ENCODE assay signal across 8 cellular contexts in the genomic region with DNA sequence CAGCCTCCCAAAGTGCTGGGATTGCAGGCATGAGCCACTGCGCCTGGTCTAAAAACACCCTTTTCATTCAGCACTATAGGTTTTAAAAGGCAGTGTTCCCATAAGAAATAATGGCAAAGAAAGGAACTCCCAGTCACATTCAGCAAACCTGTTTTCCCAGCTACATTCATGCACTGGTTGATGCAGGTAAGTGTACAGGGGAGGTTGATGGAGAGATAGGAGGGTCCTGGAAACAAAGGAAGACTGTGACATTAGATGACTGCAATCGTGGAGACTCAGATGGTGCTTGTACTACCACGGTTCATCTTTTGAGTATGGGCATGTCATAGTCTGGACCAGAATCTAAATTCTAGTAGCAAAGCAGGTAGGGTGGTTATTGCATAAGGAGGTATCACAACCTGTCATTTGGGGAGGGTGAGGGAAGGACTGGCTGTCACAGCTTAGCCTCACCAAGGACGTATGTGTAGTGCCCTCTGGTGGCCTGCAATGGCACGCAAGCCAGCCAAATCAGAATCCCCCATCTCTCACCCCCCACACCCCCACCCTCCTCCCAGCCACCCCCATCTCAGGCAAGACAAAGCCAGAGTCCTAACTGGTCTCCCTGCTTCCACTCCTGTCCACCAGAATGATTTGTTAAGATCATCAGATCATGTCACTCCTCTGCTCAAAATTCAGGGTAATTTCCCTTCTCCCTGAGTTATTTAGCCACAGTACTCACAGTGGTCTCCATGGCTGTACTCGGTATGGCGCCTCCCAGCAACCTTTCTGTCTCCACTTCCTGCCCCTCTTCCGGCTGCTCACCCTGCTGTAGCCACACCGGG. TPM values are rescaled to one million over a fixed set of nuclear protein-coding genes. Genes with fewer than 3 reads are reported as not detected.
DNase-seq lines count a peak whose midpoint lies in the region; ATAC-seq and TF ChIP-seq lines count a peak whose summit lies in the region.

No MANE protein-coding gene starts in this region.

- DNase-seq in AG08396 (ENCODE audit: low spot score) (peak; percentile 66), LHCN-M2 (ENCODE audit: low read depth) (peak; percentile 30), T-helper 22 cell (ENCODE audit: low read depth) (peak; percentile 22), astrocyte of the hippocampus (ENCODE audit: low read depth, low spot score) (peak; percentile 71), iPS-NIHi7 (ENCODE audit: extremely low spot score) (peak; percentile 90)
- DNase-seq in stimulated activated CD4-positive, alpha-beta T cell treated with anti-CD3 and anti-CD28 coated beads, Interleukin-2, amount 100 ng/mL, for 4 hours (ENCODE audit: low read depth): peak; percentile 58

- ATAC-seq in GM18505 (IDR thresholded peaks at IDR 0.05; ENCODE audit: unreplicated experiment): peak; percentile 62
- no peak for ATAC-seq in GM19467 (IDR thresholded peaks at IDR 0.05; ENCODE audit: unreplicated experiment)

- TF ChIP-seq POLR2A in GM18505 (IDR thresholded peaks at IDR 0.05; ENCODE audit: borderline replicate concordance, extremely low read depth, insufficient read depth, insufficient read length): no peak

RNA-seq across cellular contexts. Expression of a gene that starts 28.8 kb away (rescaled TPM):
- 83.4 and 104 TPM in 2 replicates for total RNA-seq in LHCN-M2 (2014; rRNA removed)
- polyA plus RNA-seq in LHCN-M2 (2012): 62.0 TPM

RNA-seq across cellular contexts. Expression of a gene that starts 51.3 kb away (rescaled TPM):
- 0.77 and 1.2 TPM in 2 replicates for total RNA-seq in LHCN-M2 (2014; rRNA removed)
- polyA plus RNA-seq in LHCN-M2 (2012): 0.69 TPM

RNA-seq across cellular contexts. Expression of a gene that starts 56.0 kb away (rescaled TPM):
- total RNA-seq in LHCN-M2 (2014; rRNA removed): 131 and 158 TPM in 2 replicates
- 142 TPM for polyA plus RNA-seq in LHCN-M2 (2012)

Comparison
In these comparisons a context has a peak if more than half of its experiments do, and no peak if none do; other contexts are left out.
1. DNase-seq: peak in every context shown above with its lines; median percentile 90 in iPS-NIHi7; 71 in astrocyte of the hippocampus; 66 in AG08396; 58 in stimulated activated CD4-positive, alpha-beta T cell treated with anti-CD3 and anti-CD28 coated beads, Interleukin-2, amount 100 ng/mL, for 4 hours; 30 in LHCN-M2; 22 in T-helper 22 cell.